ENCODE assay signal across 9 cellular contexts in the genomic region with DNA sequence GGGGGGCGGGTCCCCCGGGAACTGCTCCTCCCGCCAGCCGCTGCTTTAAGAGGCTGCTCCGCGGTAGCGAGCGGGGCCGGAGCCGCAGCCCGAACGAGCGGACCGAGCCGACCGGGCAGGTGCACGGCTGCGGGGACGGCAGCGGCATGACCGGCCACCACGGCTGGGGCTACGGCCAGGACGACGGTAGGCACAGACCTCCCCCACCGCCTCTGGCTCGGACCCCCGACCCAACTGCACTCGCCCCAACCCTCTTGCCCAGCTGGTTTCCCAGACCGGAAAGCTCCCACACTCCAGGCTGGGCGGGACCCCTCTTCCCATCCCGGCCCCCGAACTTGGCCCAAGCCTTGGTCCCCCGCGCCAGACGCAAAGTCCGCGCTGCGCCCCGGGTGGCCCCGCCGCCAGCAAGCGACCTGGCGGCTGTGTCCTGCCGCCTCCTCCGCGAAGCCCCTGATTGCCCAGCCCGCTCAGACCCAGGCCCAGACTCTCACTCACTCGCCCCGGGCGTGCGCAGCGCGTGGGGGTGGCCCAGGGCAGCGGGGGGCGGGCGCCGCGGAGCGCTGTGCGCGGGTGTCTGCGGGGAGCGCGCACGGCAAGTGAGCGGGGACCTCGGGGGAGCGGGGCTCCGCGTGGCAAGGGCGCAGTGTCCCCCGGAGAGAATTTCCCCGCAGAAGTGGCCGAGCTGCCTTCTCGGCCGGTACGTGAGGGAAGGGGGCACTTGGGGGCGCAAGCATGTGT. TPM values are rescaled to one million over a fixed set of nuclear protein-coding genes. Genes with fewer than 3 reads are reported as not detected.
DNase-seq lines count a peak whose midpoint lies in the region; ATAC-seq and TF ChIP-seq lines count a peak whose summit lies in the region.
"Had no signal": no experiment of that assay in that cellular context is flagged by ENCODE, and none has a peak within 500 bp of the region (broad histone marks: within the 10 kb centered on the region; RNA-seq: fewer than 3 reads in every experiment).

A gene (plus strand): TSS at position 73 of the 738 bp plus-strand sequence. CDS start 74 bp downstream, at position 147.

- H3K4me1 ChIP-seq in upper lobe of right lung = peaks cover 12% of the 10 kb centered on the region

- no peak within 1 kb of the TSS for H3K27ac ChIP-seq in upper lobe of right lung

- H3K27me3 Mint-ChIP-seq in activated naive CD4-positive, alpha-beta T cell treated with anti-CD3 and anti-CD28 coated beads for 36 hours (ENCODE audit: low read depth) = peaks cover 32% of the 10 kb centered on the region
- peaks cover 35 to 77% of the 10 kb centered on the region in 2 donors for H3K27me3 Mint-ChIP-seq in effector memory CD8-positive, alpha-beta T cell
- H3K27me3 Mint-ChIP-seq in mesothelial cell of epicardium (ENCODE audit: low read depth) = peaks cover 82% of the 10 kb centered on the region

- H3K4me3 Mint-ChIP-seq in activated naive CD4-positive, alpha-beta T cell treated with anti-CD3 and anti-CD28 coated beads for 36 hours = peak within 1 kb of the TSS; percentile 39
- H3K4me3 Mint-ChIP-seq in effector memory CD8-positive, alpha-beta T cell = peak within 1 kb of the TSS; percentile 64 to 68
- H3K4me3 Mint-ChIP-seq in mesothelial cell of epicardium = peak within 1 kb of the TSS; percentile 71

- H3K36me3 ChIP-seq in upper lobe of right lung = no peaks in the 10 kb centered on the region

- H3K9me3 Mint-ChIP-seq in activated naive CD4-positive, alpha-beta T cell treated with anti-CD3 and anti-CD28 coated beads for 36 hours = no peaks in the 10 kb centered on the region
- H3K9me3 Mint-ChIP-seq in effector memory CD8-positive, alpha-beta T cell = no peaks in the 10 kb centered on the region
- peaks cover 5% of the 10 kb centered on the region for H3K9me3 Mint-ChIP-seq in mesothelial cell of epicardium

- intact Hi-C loops in activated naive CD4-positive, alpha-beta T cell treated with anti-CD3 and anti-CD28 coated beads for 36 hours (cut with micrococcal nuclease) = no loop called here
- intact Hi-C loops in upper lobe of right lung (cut with DNase I) = no loop called here

- CTCF ChIA-PET in activated naive CD4-positive, alpha-beta T cell treated with anti-CD3 and anti-CD28 coated beads for 36 hours (lab: Charles Lee) = interaction anchor here (5.6 to 8.8 kb wide), 2 partner anchors 14 to 24 kb away, joined by 25 to 50 read pairs; a partner anchor contains a TSS

- no peaks in the 10 kb centered on the region for H3K36me3 Mint-ChIP-seq in activated naive CD4-positive, alpha-beta T cell treated with anti-CD3 and anti-CD28 coated beads for 36 hours (ENCODE audit: low read depth)
- peaks cover 3% of the 10 kb centered on the region for H3K36me3 Mint-ChIP-seq in effector memory CD8-positive, alpha-beta T cell (ENCODE audit: insufficient read depth)
- no peaks in the 10 kb centered on the region for H3K36me3 Mint-ChIP-seq in mesothelial cell of epicardium

- H3K27ac Mint-ChIP-seq in activated naive CD4-positive, alpha-beta T cell treated with anti-CD3 and anti-CD28 coated beads for 36 hours = no peak within 1 kb of the TSS
- no peak within 1 kb of the TSS for H3K27ac Mint-ChIP-seq in effector memory CD8-positive, alpha-beta T cell
- H3K27ac Mint-ChIP-seq in mesothelial cell of epicardium = no peak within 1 kb of the TSS

- H3K9me3 ChIP-seq in upper lobe of right lung = no peaks in the 10 kb centered on the region

- TF ChIP-seq CTCF in mesothelial cell of epicardium (IDR thresholded peaks at IDR 0.05; ENCODE audit: unreplicated experiment) = no peak
- TF ChIP-seq CTCF in upper lobe of right lung (IDR thresholded peaks at IDR 0.05) = no peak

- DNase-seq in activated naive CD4-positive, alpha-beta T cell treated with anti-CD3 and anti-CD28 coated beads for 36 hours = no peak
- no peak for DNase-seq in activated naive CD4-positive, alpha-beta T cell treated with Interleukin-2 at 50 U/mL for 16 hours
- no peak for DNase-seq in effector memory CD8-positive, alpha-beta T cell
- DNase-seq in mesothelial cell of epicardium (ENCODE audit: low spot score in 2 of 2, unreplicated experiment in 2 of 2) (no peak), upper lobe of right lung (no peak), foreskin melanocyte (no peak), midbrain (lab: John Stamatoyannopoulos, UW) (no peak), GM19238 (ENCODE audit: insufficient read length, low spot score) (no peak)
- DNase-seq: KBM-7 had no signal

- peaks cover 38% of the 10 kb centered on the region for H3K27me3 ChIP-seq in upper lobe of right lung

- ATAC-seq in effector memory CD8-positive, alpha-beta T cell (replicated peaks) = no peak
- peak; percentile 42 for ATAC-seq in upper lobe of right lung

- H3K4me3 ChIP-seq in upper lobe of right lung = peak within 1 kb of the TSS; percentile 39

- H3K4me1 Mint-ChIP-seq in activated naive CD4-positive, alpha-beta T cell treated with anti-CD3 and anti-CD28 coated beads for 36 hours (ENCODE audit: low read depth) = peaks cover 5% of the 10 kb centered on the region
- peaks cover 4% of the 10 kb centered on the region in 2 donors for H3K4me1 Mint-ChIP-seq in effector memory CD8-positive, alpha-beta T cell (ENCODE audit: low read depth in 2 of 2)
- peaks cover 2% of the 10 kb centered on the region for H3K4me1 Mint-ChIP-seq in mesothelial cell of epicardium

RNA-seq across cellular contexts. Expression of the gene that starts here (rescaled TPM):
- total RNA-seq in activated naive CD4-positive, alpha-beta T cell treated with anti-CD3 and anti-CD28 coated beads for 36 hours = not detected
- total RNA-seq in mesothelial cell of epicardium (not detected in 3 replicates), upper lobe of right lung (not detected)

Comparison
In these comparisons a context has a peak if more than half of its experiments do, and no peak if none do; other contexts are left out.
1. Peak in ATAC-seq and H3K4me3 ChIP-seq in upper lobe of right lung; RNA of the gene not detected or under 1 TPM.